In genomic region chr5:4737868-4738267, GRCh38 we compare ENCODE assay signal across 20 cellular contexts.
DNase-seq lines count a peak whose midpoint lies in the region; ATAC-seq and TF ChIP-seq lines count a peak whose summit lies in the region.
"Had no signal": no experiment of that assay in that cellular context is flagged by ENCODE, and none has a peak within 500 bp of the region (broad histone marks: within the 10 kb centered on the region; RNA-seq: fewer than 3 reads in every experiment).

No MANE protein-coding gene starts in this region.

- H3K4me3 ChIP-seq in left lung (no peak overlapping the region), upper lobe of right lung (no peak overlapping the region)
- H3K4me3 ChIP-seq: K562, PC-9, SJSA1 had no signal

- TF ChIP-seq CTCF in left lung (IDR thresholded peaks at IDR 0.05) (no peak), upper lobe of right lung (IDR thresholded peaks at IDR 0.05) (no peak)

- H3K27ac ChIP-seq in left lung = no peak overlapping the region
- H3K27ac ChIP-seq in upper lobe of right lung = no peak overlapping the region
- H3K27ac ChIP-seq: 22Rv1, PC-9, SJSA1 had no signal

- intact Hi-C loops in left lung (cut with DNase I) (no loop called here), upper lobe of right lung (cut with DNase I) (no loop called here)

- DNase-seq in NCI-H1105 treated with DMSO at 0.1 percent for 48 hours (lab: John Stamatoyannopoulos, UW) (peak; percentile 17), NCI-H1105 (lab: John Stamatoyannopoulos, UW) (no peak), NCI-H2029 (lab: John Stamatoyannopoulos, UW) (peak; percentile 39), left lung (peak in 1 of 2 donors; percentile 40), upper lobe of right lung (no peak), H4 (ENCODE audit: low spot score) (no peak)
- DNase-seq: Calu3; CD8-positive, alpha-beta memory T cell; DMS153; DND-41; NCI-H1417 treated with DMSO at 0.1 percent for 48 hours; NCI-H1694 treated with DMSO at 0.1 percent for 48 hours; NCI-H2227 treated with DMSO at 0.1 percent for 48 hours; NCI-H748 treated with DMSO at 0.1 percent for 48 hours; PC-9; Right ventricle myocardium superior had no signal

- H3K9me3 ChIP-seq in left lung (no peaks in the 10 kb centered on the region), upper lobe of right lung (no peaks in the 10 kb centered on the region)
- H3K9me3 ChIP-seq: SJSA1 had no signal

- H3K27me3 ChIP-seq in left lung = no peaks in the 10 kb centered on the region
- no peaks in the 10 kb centered on the region for H3K27me3 ChIP-seq in upper lobe of right lung
- H3K27me3 ChIP-seq: SJSA1 had no signal

- H3K36me3 ChIP-seq in left lung (no peaks in the 10 kb centered on the region), upper lobe of right lung (no peaks in the 10 kb centered on the region)
- H3K36me3 ChIP-seq: SJSA1 had no signal

- peak; percentile 84 for ATAC-seq in left lung
- peak; percentile 68 for ATAC-seq in upper lobe of right lung
- ATAC-seq in HG03159 (IDR thresholded peaks at IDR 0.05; ENCODE audit: unreplicated experiment) = no peak
- ATAC-seq: K562 had no signal

- H3K4me1 ChIP-seq in left lung (no peaks in the 10 kb centered on the region), upper lobe of right lung (no peaks in the 10 kb centered on the region)
- H3K4me1 ChIP-seq: SJSA1 had no signal

Comparison
In these comparisons a context has a peak if more than half of its experiments do, and no peak if none do; other contexts are left out.
1. DNase-seq: peak in NCI-H1105 treated with DMSO at 0.1 percent for 48 hours (single experiment) and NCI-H2029 (single experiment); none in NCI-H1105 (single experiment), upper lobe of right lung (single experiment) and H4 (single experiment).